Comparison of ENCODE assay signal across 2 cellular contexts in the genomic region with DNA sequence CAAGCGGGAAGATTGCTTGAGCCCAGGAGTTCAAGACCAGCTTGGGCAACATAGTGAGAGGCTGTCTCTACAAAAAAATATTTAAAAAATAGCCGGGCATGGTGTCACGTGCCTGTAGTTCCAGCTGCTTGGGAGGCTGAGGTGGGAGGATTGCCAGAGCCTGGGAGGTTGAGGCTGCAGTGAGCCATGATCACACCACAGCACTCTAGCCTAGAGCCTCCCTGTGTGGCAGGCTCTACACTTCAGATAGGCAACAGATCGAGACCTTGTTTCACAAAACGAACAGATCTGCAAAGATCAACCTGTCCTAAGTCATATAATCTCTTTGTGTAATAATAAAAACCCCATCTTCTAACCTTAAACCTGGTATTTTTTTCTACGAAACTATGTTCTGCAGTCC.
TF ChIP-seq lines count a peak whose summit lies in the region.

No MANE protein-coding gene starts in this region.

TF ChIP-seq in IMR-90, 13 proteins besides CTCF, POLR2A, EP300 and RAD21:
- TF ChIP-seq MXI1 (IDR thresholded peaks at IDR 0.05; ENCODE audit: borderline replicate concordance, low read depth, low read length) (no peak), CHD1 (IDR thresholded peaks at IDR 0.05; ENCODE audit: low read depth, low read length) (no peak), SMC3 (IDR thresholded peaks at IDR 0.05; ENCODE audit: low read depth, low read length) (no peak), RFX5 (IDR thresholded peaks at IDR 0.05; ENCODE audit: low read depth, low read length) (no peak), BHLHE40 (IDR thresholded peaks at IDR 0.05; ENCODE audit: low read depth, low read length) (no peak), MAFK (IDR thresholded peaks at IDR 0.05; ENCODE audit: low read depth, low read length) (no peak), NFE2L2 (IDR thresholded peaks at IDR 0.05; ENCODE audit: low read depth, low read length) (no peak), MAZ (IDR thresholded peaks at IDR 0.05; ENCODE audit: borderline replicate concordance, low read depth, low read length) (no peak), CEBPB (IDR thresholded peaks at IDR 0.05; ENCODE audit: low read depth, low read length) (no peak), RCOR1 (IDR thresholded peaks at IDR 0.05; ENCODE audit: insufficient replicate concordance, low read length) (no peak), FOS (IDR thresholded peaks at IDR 0.05; ENCODE audit: low read depth, low read length) (no peak)
- TF ChIP-seq, protein P1, sequence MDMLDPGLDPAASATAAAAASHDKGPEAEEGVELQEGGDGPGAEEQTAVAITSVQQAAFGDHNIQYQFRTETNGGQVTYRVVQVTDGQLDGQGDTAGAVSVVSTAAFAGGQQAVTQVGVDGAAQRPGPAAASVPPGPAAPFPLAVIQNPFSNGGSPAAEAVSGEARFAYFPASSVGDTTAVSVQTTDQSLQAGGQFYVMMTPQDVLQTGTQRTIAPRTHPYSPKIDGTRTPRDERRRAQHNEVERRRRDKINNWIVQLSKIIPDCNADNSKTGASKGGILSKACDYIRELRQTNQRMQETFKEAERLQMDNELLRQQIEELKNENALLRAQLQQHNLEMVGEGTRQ (IDR thresholded peaks at IDR 0.05; ENCODE audit: low read depth, low read length): no peak
- TF ChIP-seq, protein P2, sequence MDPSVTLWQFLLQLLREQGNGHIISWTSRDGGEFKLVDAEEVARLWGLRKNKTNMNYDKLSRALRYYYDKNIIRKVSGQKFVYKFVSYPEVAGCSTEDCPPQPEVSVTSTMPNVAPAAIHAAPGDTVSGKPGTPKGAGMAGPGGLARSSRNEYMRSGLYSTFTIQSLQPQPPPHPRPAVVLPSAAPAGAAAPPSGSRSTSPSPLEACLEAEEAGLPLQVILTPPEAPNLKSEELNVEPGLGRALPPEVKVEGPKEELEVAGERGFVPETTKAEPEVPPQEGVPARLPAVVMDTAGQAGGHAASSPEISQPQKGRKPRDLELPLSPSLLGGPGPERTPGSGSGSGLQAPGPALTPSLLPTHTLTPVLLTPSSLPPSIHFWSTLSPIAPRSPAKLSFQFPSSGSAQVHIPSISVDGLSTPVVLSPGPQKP (IDR thresholded peaks at IDR 0.05; ENCODE audit: borderline replicate concordance, low read depth, low read length): no peak

TF ChIP-seq in GM12878, 131 proteins besides CTCF, POLR2A, EP300 and RAD21:
- TF ChIP-seq TCF12 (IDR thresholded peaks at IDR 0.05; ENCODE audit: low read depth, low read length) (no peak), ESRRA (IDR thresholded peaks at IDR 0.05; ENCODE audit: low read length) (no peak), FOS (IDR thresholded peaks at IDR 0.05; ENCODE audit: borderline replicate concordance, extremely low read depth, insufficient read length) (no peak), BACH1 (IDR thresholded peaks at IDR 0.05; ENCODE audit: borderline replicate concordance) (no peak), FOXK2 (IDR thresholded peaks at IDR 0.05) (no peak), NFIC (IDR thresholded peaks at IDR 0.05; ENCODE audit: low read depth, low read length) (no peak), MTA3 (IDR thresholded peaks at IDR 0.05; ENCODE audit: borderline replicate concordance, low read length) (no peak), ETV6 (conservative IDR thresholded peaks at IDR 0.05 in 1 of 2, IDR thresholded peaks at IDR 0.05 in 1 of 2; ENCODE audit: borderline replicate concordance in 1 of 2, low read depth in 1 of 2) (no peak), JUND (IDR thresholded peaks at IDR 0.05; ENCODE audit: low read depth, low read length) (no peak), EED (IDR thresholded peaks at IDR 0.05; ENCODE audit: low read depth) (no peak), ZBED1 (IDR thresholded peaks at IDR 0.05; ENCODE audit: borderline replicate concordance) (no peak), CBX5 (IDR thresholded peaks at IDR 0.05; ENCODE audit: low read depth) (no peak), SPI1 (IDR thresholded peaks at IDR 0.05; ENCODE audit: borderline replicate concordance, insufficient read depth, low read depth, low read length) (no peak), PAX5 (IDR thresholded peaks at IDR 0.05; ENCODE audit: borderline replicate concordance, low read depth, low read length) (no peak)
- TF ChIP-seq, protein P3, sequence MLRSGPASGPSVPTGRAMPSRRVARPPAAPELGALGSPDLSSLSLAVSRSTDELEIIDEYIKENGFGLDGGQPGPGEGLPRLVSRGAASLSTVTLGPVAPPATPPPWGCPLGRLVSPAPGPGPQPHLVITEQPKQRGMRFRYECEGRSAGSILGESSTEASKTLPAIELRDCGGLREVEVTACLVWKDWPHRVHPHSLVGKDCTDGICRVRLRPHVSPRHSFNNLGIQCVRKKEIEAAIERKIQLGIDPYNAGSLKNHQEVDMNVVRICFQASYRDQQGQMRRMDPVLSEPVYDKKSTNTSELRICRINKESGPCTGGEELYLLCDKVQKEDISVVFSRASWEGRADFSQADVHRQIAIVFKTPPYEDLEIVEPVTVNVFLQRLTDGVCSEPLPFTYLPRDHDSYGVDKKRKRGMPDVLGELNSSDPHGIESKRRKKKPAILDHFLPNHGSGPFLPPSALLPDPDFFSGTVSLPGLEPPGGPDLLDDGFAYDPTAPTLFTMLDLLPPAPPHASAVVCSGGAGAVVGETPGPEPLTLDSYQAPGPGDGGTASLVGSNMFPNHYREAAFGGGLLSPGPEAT (IDR thresholded peaks at IDR 0.05; ENCODE audit: low read depth): no peak
- TF ChIP-seq, protein P4, sequence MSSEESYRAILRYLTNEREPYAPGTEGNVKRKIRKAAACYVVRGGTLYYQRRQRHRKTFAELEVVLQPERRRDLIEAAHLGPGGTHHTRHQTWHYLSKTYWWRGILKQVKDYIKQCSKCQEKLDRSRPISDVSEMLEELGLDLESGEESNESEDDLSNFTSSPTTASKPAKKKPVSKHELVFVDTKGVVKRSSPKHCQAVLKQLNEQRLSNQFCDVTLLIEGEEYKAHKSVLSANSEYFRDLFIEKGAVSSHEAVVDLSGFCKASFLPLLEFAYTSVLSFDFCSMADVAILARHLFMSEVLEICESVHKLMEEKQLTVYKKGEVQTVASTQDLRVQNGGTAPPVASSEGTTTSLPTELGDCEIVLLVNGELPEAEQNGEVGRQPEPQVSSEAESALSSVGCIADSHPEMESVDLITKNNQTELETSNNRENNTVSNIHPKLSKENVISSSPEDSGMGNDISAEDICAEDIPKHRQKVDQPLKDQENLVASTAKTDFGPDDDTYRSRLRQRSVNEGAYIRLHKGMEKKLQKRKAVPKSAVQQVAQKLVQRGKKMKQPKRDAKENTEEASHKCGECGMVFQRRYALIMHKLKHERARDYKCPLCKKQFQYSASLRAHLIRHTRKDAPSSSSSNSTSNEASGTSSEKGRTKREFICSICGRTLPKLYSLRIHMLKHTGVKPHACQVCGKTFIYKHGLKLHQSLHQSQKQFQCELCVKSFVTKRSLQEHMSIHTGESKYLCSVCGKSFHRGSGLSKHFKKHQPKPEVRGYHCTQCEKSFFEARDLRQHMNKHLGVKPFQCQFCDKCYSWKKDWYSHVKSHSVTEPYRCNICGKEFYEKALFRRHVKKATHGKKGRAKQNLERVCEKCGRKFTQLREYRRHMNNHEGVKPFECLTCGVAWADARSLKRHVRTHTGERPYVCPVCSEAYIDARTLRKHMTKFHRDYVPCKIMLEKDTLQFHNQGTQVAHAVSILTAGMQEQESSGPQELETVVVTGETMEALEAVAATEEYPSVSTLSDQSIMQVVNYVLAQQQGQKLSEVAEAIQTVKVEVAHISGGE (CRISPR knock-in tag; IDR thresholded peaks at IDR 0.05): no peak
- TF ChIP-seq, protein P5, sequence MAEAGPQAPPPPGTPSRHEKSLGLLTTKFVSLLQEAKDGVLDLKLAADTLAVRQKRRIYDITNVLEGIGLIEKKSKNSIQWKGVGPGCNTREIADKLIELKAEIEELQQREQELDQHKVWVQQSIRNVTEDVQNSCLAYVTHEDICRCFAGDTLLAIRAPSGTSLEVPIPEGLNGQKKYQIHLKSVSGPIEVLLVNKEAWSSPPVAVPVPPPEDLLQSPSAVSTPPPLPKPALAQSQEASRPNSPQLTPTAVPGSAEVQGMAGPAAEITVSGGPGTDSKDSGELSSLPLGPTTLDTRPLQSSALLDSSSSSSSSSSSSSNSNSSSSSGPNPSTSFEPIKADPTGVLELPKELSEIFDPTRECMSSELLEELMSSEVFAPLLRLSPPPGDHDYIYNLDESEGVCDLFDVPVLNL (IDR thresholded peaks at IDR 0.05; ENCODE audit: low read depth, low read length): no peak
- TF ChIP-seq, protein P6, sequence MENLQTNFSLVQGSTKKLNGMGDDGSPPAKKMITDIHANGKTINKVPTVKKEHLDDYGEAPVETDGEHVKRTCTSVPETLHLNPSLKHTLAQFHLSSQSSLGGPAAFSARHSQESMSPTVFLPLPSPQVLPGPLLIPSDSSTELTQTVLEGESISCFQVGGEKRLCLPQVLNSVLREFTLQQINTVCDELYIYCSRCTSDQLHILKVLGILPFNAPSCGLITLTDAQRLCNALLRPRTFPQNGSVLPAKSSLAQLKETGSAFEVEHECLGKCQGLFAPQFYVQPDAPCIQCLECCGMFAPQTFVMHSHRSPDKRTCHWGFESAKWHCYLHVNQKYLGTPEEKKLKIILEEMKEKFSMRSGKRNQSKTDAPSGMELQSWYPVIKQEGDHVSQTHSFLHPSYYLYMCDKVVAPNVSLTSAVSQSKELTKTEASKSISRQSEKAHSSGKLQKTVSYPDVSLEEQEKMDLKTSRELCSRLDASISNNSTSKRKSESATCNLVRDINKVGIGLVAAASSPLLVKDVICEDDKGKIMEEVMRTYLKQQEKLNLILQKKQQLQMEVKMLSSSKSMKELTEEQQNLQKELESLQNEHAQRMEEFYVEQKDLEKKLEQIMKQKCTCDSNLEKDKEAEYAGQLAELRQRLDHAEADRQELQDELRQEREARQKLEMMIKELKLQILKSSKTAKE (IDR thresholded peaks at IDR 0.05; ENCODE audit: low read depth, poor library complexity, severe bottlenecking): no peak
